13 cellular contexts compared by ENCODE assay signal in genomic region chr16:87206646-87207451, GRCh38.
DNase-seq lines count a peak whose midpoint lies in the region; ATAC-seq and TF ChIP-seq lines count a peak whose summit lies in the region.
"Had no signal": no experiment of that assay in that cellular context is flagged by ENCODE, and none has a peak within 500 bp of the region (broad histone marks: within the 10 kb centered on the region; RNA-seq: fewer than 3 reads in every experiment).

No MANE protein-coding gene starts in this region.

- no peaks in the 10 kb centered on the region for H3K9me3 ChIP-seq in BE2C
- H3K9me3 ChIP-seq: upper lobe of right lung had no signal

- no peaks in the 10 kb centered on the region; the same call in 1 of the 2 replicates for H3K27me3 ChIP-seq in BE2C
- H3K27me3 ChIP-seq: upper lobe of right lung had no signal

- DNase-seq in HFF-Myc (ENCODE audit: extremely low read depth, low read depth), result no peak
- peak; percentile 48 for DNase-seq in astrocyte of the hippocampus (ENCODE audit: low read depth, low spot score)
- DNase-seq in Right ventricle myocardium superior, result no peak
- peak; percentile 69 for DNase-seq in stromal cell of bone marrow (ENCODE audit: low read depth)
- DNase-seq in NK-92 (lab: John Stamatoyannopoulos, UW; ENCODE audit: unreplicated experiment), result no peak
- no peak for DNase-seq in hepatic stellate cell (ENCODE audit: low spot score)
- no peak for DNase-seq in stimulated activated CD4-positive, alpha-beta T cell treated with anti-CD3 and anti-CD28 coated beads, Interleukin-12 subunit alpha, Interleukin-12 subunit beta, amount 100 ng/mL, for 4 hours
- no peak for DNase-seq in BE2C
- DNase-seq: H9, midbrain, NCI-H2227 treated with DMSO at 0.1 percent for 48 hours, upper lobe of right lung had no signal

- no peaks in the 10 kb centered on the region for H3K4me1 ChIP-seq in BE2C

- TF ChIP-seq CTCF in HFF-Myc (IDR thresholded peaks at IDR 0.05; ENCODE audit: low read depth, low read length, missing control alignments) (no peak), BE2C (IDR thresholded peaks at IDR 0.05; ENCODE audit: low read depth, low read length) (no peak)

- H3K4me3 ChIP-seq in HFF-Myc (replicated peaks; ENCODE audit: low read depth, low read length) (peak overlapping the region; percentile 5; the same call in 1 of the 2 replicates), BE2C (ENCODE audit: low read depth, low read length) (no peak overlapping the region)
- H3K4me3 ChIP-seq: upper lobe of right lung had no signal

- ATAC-seq in Right ventricle myocardium superior (ENCODE audit: poor library complexity), result peak; percentile 81
- ATAC-seq: activated T-helper 17 cell treated with anti-CD3 and anti-CD28 coated beads, Interleukin-2, amount 50 U/mL, for 72 hours; upper lobe of right lung had no signal

- intact Hi-C loops in Right ventricle myocardium superior (cut with DNase I), result no loop called here

- H3K36me3 ChIP-seq in BE2C, result no peaks in the 10 kb centered on the region
- H3K36me3 ChIP-seq: upper lobe of right lung had no signal

Comparison
In these comparisons a context has a peak if more than half of its experiments do, and no peak if none do; other contexts are left out.
1. DNase-seq: peak in astrocyte of the hippocampus (single experiment) and stromal cell of bone marrow (single experiment); none in HFF-Myc (single experiment), Right ventricle myocardium superior (single experiment), NK-92 (single experiment), hepatic stellate cell (single experiment), stimulated activated CD4-positive, alpha-beta T cell treated with anti-CD3 and anti-CD28 coated beads, Interleukin-12 subunit alpha, Interleukin-12 subunit beta, amount 100 ng/mL, for 4 hours (single experiment) and BE2C (single experiment).